In genomic region chr17:34755981-34756669, GRCh38 we compare ENCODE assay signal across 18 cellular contexts.
"Had no signal": no experiment of that assay in that cellular context is flagged by ENCODE, and none has a peak within 500 bp of the region (broad histone marks: within the 10 kb centered on the region; RNA-seq: fewer than 3 reads in every experiment).

No MANE protein-coding gene starts in this region.

- DNase-seq: activated CD4-positive, alpha-beta memory T cell treated with anti-CD3 and anti-CD28 coated beads for 36 hours; activated naive CD4-positive, alpha-beta T cell; activated naive CD8-positive, alpha-beta T cell treated with anti-CD3 and anti-CD28 coated beads, Interleukin-2, amount 10 ng/mL, durations not matched to agents 7 days and 5 days; activated T-cell treated with anti-CD3 and anti-CD28 coated beads for 4 hours; brain microvascular endothelial cell; colonic mucosa; foreskin keratinocyte; ovary; stimulated activated CD4-positive, alpha-beta T cell treated with anti-CD3 and anti-CD28 coated beads, Interleukin-4, amount 100 ng/mL, for 4 hours; testis; upper lobe of left lung had no signal

- H3K4me3 Mint-ChIP-seq: activated CD4-positive, alpha-beta memory T cell treated with anti-CD3 and anti-CD28 coated beads for 36 hours; activated naive CD8-positive, alpha-beta T cell treated with anti-CD3 and anti-CD28 coated beads, Interleukin-2, amount 10 ng/mL, durations not matched to agents 7 days and 5 days; activated T-helper 17 cell treated with anti-CD3 and anti-CD28 coated beads, Interleukin-2, amount 50 U/mL, for 72 hours; central memory CD8-positive, alpha-beta T cell; stimulated activated memory B cell treated with anti-CD40 and anti-IgM and Interleukin-4, amounts not matched to agents 10 μg/mL and 1 μg/mL and 100 μg/mL, for 72 hours had no signal

- ATAC-seq: activated T-helper 17 cell treated with anti-CD3 and anti-CD28 coated beads, Interleukin-2, amount 50 U/mL, for 72 hours; foreskin keratinocyte; right lobe of liver; stimulated activated memory B cell treated with anti-CD40 and anti-IgM and Interleukin-4, amounts not matched to agents 10 μg/mL and 1 μg/mL and 100 μg/mL, for 72 hours had no signal

- H3K27ac ChIP-seq: brain microvascular endothelial cell, colonic mucosa, foreskin keratinocyte, hepatocyte, ovary, psoas muscle, right lobe of liver, testis, upper lobe of left lung, WERI-Rb-1 had no signal

- H3K4me1 Mint-ChIP-seq: activated naive CD8-positive, alpha-beta T cell treated with anti-CD3 and anti-CD28 coated beads, Interleukin-2, amount 10 ng/mL, durations not matched to agents 7 days and 5 days; activated T-helper 17 cell treated with anti-CD3 and anti-CD28 coated beads, Interleukin-2, amount 50 U/mL, for 72 hours; central memory CD8-positive, alpha-beta T cell; stimulated activated memory B cell treated with anti-CD40 and anti-IgM and Interleukin-4, amounts not matched to agents 10 μg/mL and 1 μg/mL and 100 μg/mL, for 72 hours had no signal

- H3K4me3 ChIP-seq: colonic mucosa, hepatocyte, ovary, psoas muscle, right lobe of liver, testis, upper lobe of left lung had no signal

- H3K4me1 ChIP-seq: colonic mucosa, foreskin keratinocyte, psoas muscle, right lobe of liver, testis, upper lobe of left lung had no signal

- H3K36me3 ChIP-seq: brain microvascular endothelial cell, colonic mucosa, ovary, right lobe of liver, upper lobe of left lung, WERI-Rb-1 had no signal

- H3K9me3 Mint-ChIP-seq: activated CD4-positive, alpha-beta memory T cell treated with anti-CD3 and anti-CD28 coated beads for 36 hours; activated naive CD8-positive, alpha-beta T cell treated with anti-CD3 and anti-CD28 coated beads, Interleukin-2, amount 10 ng/mL, durations not matched to agents 7 days and 5 days; activated T-helper 17 cell treated with anti-CD3 and anti-CD28 coated beads, Interleukin-2, amount 50 U/mL, for 72 hours; central memory CD8-positive, alpha-beta T cell had no signal

- H3K27me3 ChIP-seq: brain microvascular endothelial cell, colonic mucosa, foreskin keratinocyte, ovary, right lobe of liver, testis, upper lobe of left lung had no signal

- H3K9me3 ChIP-seq: colonic mucosa, ovary, psoas muscle, right lobe of liver, testis, upper lobe of left lung had no signal

- H3K36me3 Mint-ChIP-seq: activated CD4-positive, alpha-beta memory T cell treated with anti-CD3 and anti-CD28 coated beads for 36 hours; activated naive CD8-positive, alpha-beta T cell treated with anti-CD3 and anti-CD28 coated beads, Interleukin-2, amount 10 ng/mL, durations not matched to agents 7 days and 5 days; stimulated activated memory B cell treated with anti-CD40 and anti-IgM and Interleukin-4, amounts not matched to agents 10 μg/mL and 1 μg/mL and 100 μg/mL, for 72 hours had no signal

- H3K27ac Mint-ChIP-seq: activated CD4-positive, alpha-beta memory T cell treated with anti-CD3 and anti-CD28 coated beads for 36 hours; activated naive CD8-positive, alpha-beta T cell treated with anti-CD3 and anti-CD28 coated beads, Interleukin-2, amount 10 ng/mL, durations not matched to agents 7 days and 5 days; activated T-helper 17 cell treated with anti-CD3 and anti-CD28 coated beads, Interleukin-2, amount 50 U/mL, for 72 hours; stimulated activated memory B cell treated with anti-CD40 and anti-IgM and Interleukin-4, amounts not matched to agents 10 μg/mL and 1 μg/mL and 100 μg/mL, for 72 hours had no signal
